Comparison of ENCODE assay signal across 8 cellular contexts in the genomic region with DNA sequence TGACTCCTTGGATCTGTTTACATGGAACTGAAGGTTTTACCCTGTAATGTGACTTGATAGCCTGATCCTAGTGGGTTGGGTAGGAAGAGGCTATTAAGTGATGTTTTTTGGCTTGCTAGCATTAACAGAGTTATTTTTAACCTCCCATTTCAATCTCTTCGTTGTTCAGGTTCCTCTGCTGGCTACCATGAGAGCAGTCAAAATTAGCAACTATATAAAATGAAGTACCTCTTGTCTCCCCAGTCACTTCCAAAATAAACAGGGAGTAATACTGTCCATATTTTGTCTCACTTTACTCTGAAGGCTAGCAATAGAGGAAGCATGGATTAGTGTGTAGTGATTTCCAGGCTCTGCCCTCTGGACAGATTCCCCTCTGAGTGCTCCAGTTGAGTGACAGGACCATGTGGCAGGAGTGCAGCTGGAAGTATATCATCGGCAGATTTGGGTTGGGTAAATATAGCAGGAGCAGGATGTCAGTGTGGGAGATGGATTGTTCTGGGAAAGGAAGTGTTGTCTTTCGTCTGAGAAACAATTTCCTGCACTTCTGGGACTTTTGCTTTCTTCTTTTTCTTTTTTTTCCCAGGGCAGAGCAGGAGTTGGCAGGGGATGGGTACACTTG. TPM values are rescaled to one million over a fixed set of nuclear protein-coding genes. Genes with fewer than 3 reads are reported as not detected.
DNase-seq lines count a peak whose midpoint lies in the region; ATAC-seq and TF ChIP-seq lines count a peak whose summit lies in the region.

No MANE protein-coding gene starts in this region.

- peak overlapping the region; percentile 81 to 86 for H3K27ac ChIP-seq in right atrium auricular region
- H3K27ac ChIP-seq in thoracic aorta: peak overlapping the region; percentile 37 to 51

- H3K4me3 ChIP-seq in right atrium auricular region: peak overlapping the region in 1 of 2 donors; percentile 31
- peak overlapping the region; percentile 39 for H3K4me3 ChIP-seq in thoracic aorta

- H3K27ac Mint-ChIP-seq in activated CD8-positive, alpha-beta memory T cell treated with anti-CD3 and anti-CD28 coated beads, Interleukin-2, amount 10 ng/mL, durations not matched to agents 7 days and 5 days: no peak overlapping the region
- peak overlapping the region; percentile 37 for H3K27ac Mint-ChIP-seq in activated T-helper 1 cell treated with anti-CD3 and anti-CD28 coated beads, Interleukin-12 subunit alpha, Interleukin-12 subunit beta, Interleukin-2, Interleukin-4 antibody, amounts not matched to agents 30 ng/mL and 10 ng/mL and 1 ng/mL, durations not matched to agents 14 hours and 24 hours and 36 hours

- H3K4me1 ChIP-seq in right atrium auricular region (peaks cover 0 to 42% of the 10 kb centered on the region in 2 donors), thoracic aorta (ENCODE audit: control insufficient read depth in 1 of 2, low read depth in 2 of 2) (peaks cover 14 to 19% of the 10 kb centered on the region in 2 donors)

- intact Hi-C loops in activated T-helper 1 cell treated with anti-CD3 and anti-CD28 coated beads, Interleukin-12 subunit alpha, Interleukin-12 subunit beta, Interleukin-2, Interleukin-4 antibody, amounts not matched to agents 30 ng/mL and 10 ng/mL and 1 ng/mL, durations not matched to agents 14 hours and 24 hours and 36 hours (cut with micrococcal nuclease): loop anchor here (10.0 kb wide), 1 partner anchor 54 kb away; no protein-coding TSS in a partner anchor

- H3K27me3 ChIP-seq in right atrium auricular region (no peaks in the 10 kb centered on the region), thoracic aorta (replicated peaks; ENCODE audit: insufficient read depth) (no peaks in the 10 kb centered on the region)

- CTCF ChIA-PET in activated CD8-positive, alpha-beta memory T cell treated with anti-CD3 and anti-CD28 coated beads, Interleukin-2, amount 10 ng/mL, durations not matched to agents 7 days and 5 days (lab: Charles Lee): interaction anchor here (0.7 kb wide), 1 partner anchor 1511 kb away, joined by 3 read pairs; no protein-coding TSS in a partner anchor

- H3K9me3 ChIP-seq in right atrium auricular region (no peaks in the 10 kb centered on the region), thoracic aorta (no peaks in the 10 kb centered on the region)

- peaks cover 6% of the 10 kb centered on the region for H3K36me3 Mint-ChIP-seq in activated CD8-positive, alpha-beta memory T cell treated with anti-CD3 and anti-CD28 coated beads, Interleukin-2, amount 10 ng/mL, durations not matched to agents 7 days and 5 days
- peaks cover 5% of the 10 kb centered on the region for H3K36me3 Mint-ChIP-seq in activated T-helper 1 cell treated with anti-CD3 and anti-CD28 coated beads, Interleukin-12 subunit alpha, Interleukin-12 subunit beta, Interleukin-2, Interleukin-4 antibody, amounts not matched to agents 30 ng/mL and 10 ng/mL and 1 ng/mL, durations not matched to agents 14 hours and 24 hours and 36 hours (ENCODE audit: low read depth)

- ATAC-seq in activated CD8-positive, alpha-beta memory T cell treated with anti-CD3 and anti-CD28 coated beads, Interleukin-2, amount 10 ng/mL, durations not matched to agents 7 days and 5 days: peak; percentile 12
- ATAC-seq in thoracic aorta (ENCODE audit: insufficient number of reproducible peaks, low FRiP score, low read depth) (no peak), HG03469 (IDR thresholded peaks at IDR 0.05; ENCODE audit: unreplicated experiment) (no peak), GM21723 (IDR thresholded peaks at IDR 0.05; ENCODE audit: unreplicated experiment) (no peak)

- no peak for DNase-seq in activated CD8-positive, alpha-beta memory T cell treated with anti-CD3 and anti-CD28 coated beads, Interleukin-2, amount 10 ng/mL, durations not matched to agents 7 days and 5 days
- DNase-seq in activated CD8-positive, alpha-beta memory T cell treated with anti-CD3 and anti-CD28 coated beads, Interleukin-2, amount 50 U/mL, for 4 hours: no peak
- DNase-seq in activated T-helper 1 cell treated with anti-CD3 and anti-CD28 coated beads, Interleukin-12 subunit alpha, Interleukin-12 subunit beta, Interleukin-2, Interleukin-4 antibody, amounts not matched to agents 30 ng/mL and 10 ng/mL and 1 ng/mL, durations not matched to agents 14 hours and 24 hours and 36 hours (ENCODE audit: low spot score): no peak
- DNase-seq in right atrium auricular region (ENCODE audit: low spot score) (no peak), thoracic aorta (ENCODE audit: low spot score) (no peak), GDM1 (lab: John Stamatoyannopoulos, UW) (no peak)

- no peak overlapping the region for H3K4me3 Mint-ChIP-seq in activated CD8-positive, alpha-beta memory T cell treated with anti-CD3 and anti-CD28 coated beads, Interleukin-2, amount 10 ng/mL, durations not matched to agents 7 days and 5 days
- peak overlapping the region; percentile 28 for H3K4me3 Mint-ChIP-seq in activated T-helper 1 cell treated with anti-CD3 and anti-CD28 coated beads, Interleukin-12 subunit alpha, Interleukin-12 subunit beta, Interleukin-2, Interleukin-4 antibody, amounts not matched to agents 30 ng/mL and 10 ng/mL and 1 ng/mL, durations not matched to agents 14 hours and 24 hours and 36 hours

- no peaks in the 10 kb centered on the region for H3K9me3 Mint-ChIP-seq in activated CD8-positive, alpha-beta memory T cell treated with anti-CD3 and anti-CD28 coated beads, Interleukin-2, amount 10 ng/mL, durations not matched to agents 7 days and 5 days (ENCODE audit: low read depth)
- H3K9me3 Mint-ChIP-seq in activated T-helper 1 cell treated with anti-CD3 and anti-CD28 coated beads, Interleukin-12 subunit alpha, Interleukin-12 subunit beta, Interleukin-2, Interleukin-4 antibody, amounts not matched to agents 30 ng/mL and 10 ng/mL and 1 ng/mL, durations not matched to agents 14 hours and 24 hours and 36 hours: no peaks in the 10 kb centered on the region

- H3K36me3 ChIP-seq in right atrium auricular region: peaks cover 7% of the 10 kb centered on the region
- no peaks in the 10 kb centered on the region for H3K36me3 ChIP-seq in thoracic aorta

- H3K27me3 Mint-ChIP-seq in activated CD8-positive, alpha-beta memory T cell treated with anti-CD3 and anti-CD28 coated beads, Interleukin-2, amount 10 ng/mL, durations not matched to agents 7 days and 5 days: no peaks in the 10 kb centered on the region
- no peaks in the 10 kb centered on the region for H3K27me3 Mint-ChIP-seq in activated T-helper 1 cell treated with anti-CD3 and anti-CD28 coated beads, Interleukin-12 subunit alpha, Interleukin-12 subunit beta, Interleukin-2, Interleukin-4 antibody, amounts not matched to agents 30 ng/mL and 10 ng/mL and 1 ng/mL, durations not matched to agents 14 hours and 24 hours and 36 hours (ENCODE audit: insufficient read depth)

- TF ChIP-seq CTCF in right atrium auricular region (IDR thresholded peaks at IDR 0.05): no peak
- no peak for TF ChIP-seq CTCF in thoracic aorta (IDR thresholded peaks at IDR 0.05)

- H3K4me1 Mint-ChIP-seq in activated CD8-positive, alpha-beta memory T cell treated with anti-CD3 and anti-CD28 coated beads, Interleukin-2, amount 10 ng/mL, durations not matched to agents 7 days and 5 days: peaks cover 50% of the 10 kb centered on the region
- peaks cover 60% of the 10 kb centered on the region for H3K4me1 Mint-ChIP-seq in activated T-helper 1 cell treated with anti-CD3 and anti-CD28 coated beads, Interleukin-12 subunit alpha, Interleukin-12 subunit beta, Interleukin-2, Interleukin-4 antibody, amounts not matched to agents 30 ng/mL and 10 ng/mL and 1 ng/mL, durations not matched to agents 14 hours and 24 hours and 36 hours (ENCODE audit: low read depth)

RNA-seq across cellular contexts. Expression of gene GBF1, which starts 35.2 kb away (rescaled TPM):
- total RNA-seq in activated CD8-positive, alpha-beta memory T cell treated with anti-CD3 and anti-CD28 coated beads, Interleukin-2, amount 10 ng/mL, durations not matched to agents 7 days and 5 days: 10 to 100 TPM; 46.5 to 51.6 TPM
- 46.7 TPM in 2 replicates for total RNA-seq in activated T-helper 1 cell treated with anti-CD3 and anti-CD28 coated beads, Interleukin-12 subunit alpha, Interleukin-12 subunit beta, Interleukin-2, Interleukin-4 antibody, amounts not matched to agents 30 ng/mL and 10 ng/mL and 1 ng/mL, durations not matched to agents 14 hours and 24 hours and 36 hours
- total RNA-seq in right atrium auricular region (10 to 100 TPM; 38.5 to 38.9 TPM), thoracic aorta (10 to 100 TPM; 38.1 to 44.9 TPM)

RNA-seq across cellular contexts. Expression of gene PITX3, which starts 39.2 kb away (rescaled TPM):
- total RNA-seq in activated CD8-positive, alpha-beta memory T cell treated with anti-CD3 and anti-CD28 coated beads, Interleukin-2, amount 10 ng/mL, durations not matched to agents 7 days and 5 days: not detected
- total RNA-seq in activated T-helper 1 cell treated with anti-CD3 and anti-CD28 coated beads, Interleukin-12 subunit alpha, Interleukin-12 subunit beta, Interleukin-2, Interleukin-4 antibody, amounts not matched to agents 30 ng/mL and 10 ng/mL and 1 ng/mL, durations not matched to agents 14 hours and 24 hours and 36 hours: 0.17 and 0.44 TPM in 2 replicates
- total RNA-seq in right atrium auricular region: under 1 TPM; 0.28 to 0.96 TPM
- not detected for total RNA-seq in thoracic aorta

RNA-seq across cellular contexts. Expression of gene ELOVL3, which starts 54.4 kb away (rescaled TPM):
- not detected for total RNA-seq in activated CD8-positive, alpha-beta memory T cell treated with anti-CD3 and anti-CD28 coated beads, Interleukin-2, amount 10 ng/mL, durations not matched to agents 7 days and 5 days
- 0.18 TPM in 1 of 2 replicates, not detected in the other for total RNA-seq in activated T-helper 1 cell treated with anti-CD3 and anti-CD28 coated beads, Interleukin-12 subunit alpha, Interleukin-12 subunit beta, Interleukin-2, Interleukin-4 antibody, amounts not matched to agents 30 ng/mL and 10 ng/mL and 1 ng/mL, durations not matched to agents 14 hours and 24 hours and 36 hours
- total RNA-seq in right atrium auricular region: under 1 TPM in 1 of 2 donors, not detected in 1; 0.39 TPM
- not detected for total RNA-seq in thoracic aorta
